8 cellular contexts compared by ENCODE assay signal in genomic region chr4:5710962-5711478, GRCh38. TPM values are rescaled to one million over a fixed set of nuclear protein-coding genes. Genes with fewer than 3 reads are reported as not detected.
DNase-seq lines count a peak whose midpoint lies in the region; ATAC-seq, FAIRE-seq and TF ChIP-seq lines count a peak whose summit lies in the region.

TSS of gene EVC (plus strand) at chr4:5711201. CDS start at chr4:5711381, 180 bp downstream.

- H3K36me3 Mint-ChIP-seq in CD8-positive, alpha-beta memory T cell = no peaks in the 10 kb centered on the region

- POLR2A ChIA-PET in CD8-positive, alpha-beta memory T cell (lab: Charles Lee) = no interaction called here

- in situ Hi-C loops in SK-MEL-5 (cut with HindIII; ENCODE audit: low pct_unique_long_range_greater_than_20kb, low sequenced_read_pairs) = no loop called here

- H3K4me1 Mint-ChIP-seq in CD8-positive, alpha-beta memory T cell = peaks cover 10 to 18% (median 16%) of the 10 kb centered on the region in 3 donors

- peak within 1 kb of the TSS in 5 of 8 donors; percentile 2 to 61 (median 30) for H3K27ac Mint-ChIP-seq in CD8-positive, alpha-beta memory T cell

- no peak for FAIRE-seq in kidney (lab: Jason Lieb, UNC)

- peak within 1 kb of the TSS; percentile 71 to 82 (median 76) for H3K4me3 Mint-ChIP-seq in CD8-positive, alpha-beta memory T cell

- CTCF ChIA-PET in CD8-positive, alpha-beta memory T cell (lab: Charles Lee) = no interaction called here

- peaks cover 12 to 20% (median 15%) of the 10 kb centered on the region in 5 donors for H3K9me3 Mint-ChIP-seq in CD8-positive, alpha-beta memory T cell

- H3K27ac ChIP-seq in CD8-positive, alpha-beta memory T cell (ENCODE audit: low read depth, low read length) = no peak within 1 kb of the TSS
- peak within 1 kb of the TSS; percentile 74 to 82 for H3K27ac ChIP-seq in kidney (ENCODE audit: low read depth in 2 of 2, low read length in 2 of 2)

- peaks cover 3% of the 10 kb centered on the region for H3K27me3 ChIP-seq in CD8-positive, alpha-beta memory T cell (ENCODE audit: insufficient read depth, low read length, poor library complexity, severe bottlenecking)

- ATAC-seq in HG02642 (IDR thresholded peaks at IDR 0.05; ENCODE audit: poor library complexity, unreplicated experiment) (peak; percentile 44), HG03159 (IDR thresholded peaks at IDR 0.05; ENCODE audit: unreplicated experiment) (no peak)

- no peak within 1 kb of the TSS for H3K4me3 ChIP-seq in CD8-positive, alpha-beta memory T cell (ENCODE audit: low read length)
- peak within 1 kb of the TSS; percentile 65 for H3K4me3 ChIP-seq in choroid plexus epithelial cell (ENCODE audit: low read depth, low read length)
- H3K4me3 ChIP-seq in kidney (ENCODE audit: low read length in 2 of 2) = peak within 1 kb of the TSS; percentile 75 to 89

- TF ChIP-seq CTCF in choroid plexus epithelial cell (conservative IDR thresholded peaks at IDR 0.05; ENCODE audit: low read depth, low read length) (no peak), kidney (IDR thresholded peaks at IDR 0.05; ENCODE audit: borderline replicate concordance, extremely low read depth, insufficient read depth) (no peak)

- intact Hi-C loops in kidney (cut with DNase I) = no loop called here

- H3K9ac ChIP-seq in kidney (ENCODE audit: low read length in 2 of 2) = peak within 1 kb of the TSS; percentile 43 to 82

- H3K9me3 ChIP-seq in CD8-positive, alpha-beta memory T cell (ENCODE audit: low read length) = no peaks in the 10 kb centered on the region
- H3K9me3 ChIP-seq in kidney (ENCODE audit: control insufficient read depth in 1 of 2, low read length in 2 of 2) = peaks cover 0 to 4% of the 10 kb centered on the region in 2 donors

- H3K27me3 Mint-ChIP-seq in CD8-positive, alpha-beta memory T cell = peaks cover 32 to 42% of the 10 kb centered on the region in 2 donors

- DNase-seq in CD8-positive, alpha-beta memory T cell = peak in 1 of 5 donors; percentile 7
- peak; percentile 74 for DNase-seq in SK-MEL-5 (ENCODE audit: low read depth, low spot score)
- peak; percentile 82 for DNase-seq in choroid plexus epithelial cell (ENCODE audit: low read depth)
- DNase-seq in kidney = peak; percentile 93
- peak; percentile 47 for DNase-seq in smooth muscle cell of the brain vasculature (ENCODE audit: low read depth, low spot score)
- DNase-seq in NCI-H1092 treated with DMSO at 0.1 percent for 48 hours (lab: John Stamatoyannopoulos, UW) = no peak

- no peaks in the 10 kb centered on the region for H3K36me3 ChIP-seq in CD8-positive, alpha-beta memory T cell (ENCODE audit: insufficient read depth, low read length)
- no peaks in the 10 kb centered on the region for H3K36me3 ChIP-seq in kidney (ENCODE audit: control insufficient read depth in 1 of 2, insufficient read depth in 2 of 2, low read length in 2 of 2)

- no peaks in the 10 kb centered on the region for H3K4me1 ChIP-seq in CD8-positive, alpha-beta memory T cell (ENCODE audit: insufficient read depth, low read length)
- H3K4me1 ChIP-seq in kidney (ENCODE audit: control insufficient read depth in 1 of 2, insufficient read depth in 1 of 2, low read depth in 1 of 2, low read length in 2 of 2) = peaks cover 28 to 31% of the 10 kb centered on the region in 2 donors

RNA-seq across cellular contexts. Expression of gene EVC, which starts in this region (rescaled TPM):
- total RNA-seq in CD8-positive, alpha-beta memory T cell = 1 to 10 TPM; 1.6 to 2.3 TPM
- polyA plus RNA-seq in CD8-positive, alpha-beta memory T cell = 0.02 TPM
- 7.7 and 9.1 TPM in 2 replicates for total RNA-seq in SK-MEL-5 (2014; rRNA removed; shearing (Covaris generic))
- 11.6 and 16.5 TPM in 2 replicates for polyA plus RNA-seq in SK-MEL-5 (2015; cell fraction: cytosol; rRNA removed)
- 11.9 and 20.9 TPM in 2 replicates for polyA plus RNA-seq in SK-MEL-5 (2015; cell fraction: nucleus; rRNA removed)
- 159 TPM for total RNA-seq in kidney
- 7.8 TPM for polyA plus RNA-seq in kidney (ENCODE audit: insufficient read depth, low read depth, low replicate concordance)

Comparison
In these comparisons a context has a peak if more than half of its experiments do, and no peak if none do; other contexts are left out.
1. RNA of gene EVC (total RNA-seq): 159 TPM in kidney (single experiment); 7.7 to 9.1 TPM in SK-MEL-5 and 1.6 to 2.3 TPM in CD8-positive, alpha-beta memory T cell; every median in the first group is over 10 times any median in the second.